Comparison of ENCODE assay signal across 1 cellular context in the genomic region with DNA sequence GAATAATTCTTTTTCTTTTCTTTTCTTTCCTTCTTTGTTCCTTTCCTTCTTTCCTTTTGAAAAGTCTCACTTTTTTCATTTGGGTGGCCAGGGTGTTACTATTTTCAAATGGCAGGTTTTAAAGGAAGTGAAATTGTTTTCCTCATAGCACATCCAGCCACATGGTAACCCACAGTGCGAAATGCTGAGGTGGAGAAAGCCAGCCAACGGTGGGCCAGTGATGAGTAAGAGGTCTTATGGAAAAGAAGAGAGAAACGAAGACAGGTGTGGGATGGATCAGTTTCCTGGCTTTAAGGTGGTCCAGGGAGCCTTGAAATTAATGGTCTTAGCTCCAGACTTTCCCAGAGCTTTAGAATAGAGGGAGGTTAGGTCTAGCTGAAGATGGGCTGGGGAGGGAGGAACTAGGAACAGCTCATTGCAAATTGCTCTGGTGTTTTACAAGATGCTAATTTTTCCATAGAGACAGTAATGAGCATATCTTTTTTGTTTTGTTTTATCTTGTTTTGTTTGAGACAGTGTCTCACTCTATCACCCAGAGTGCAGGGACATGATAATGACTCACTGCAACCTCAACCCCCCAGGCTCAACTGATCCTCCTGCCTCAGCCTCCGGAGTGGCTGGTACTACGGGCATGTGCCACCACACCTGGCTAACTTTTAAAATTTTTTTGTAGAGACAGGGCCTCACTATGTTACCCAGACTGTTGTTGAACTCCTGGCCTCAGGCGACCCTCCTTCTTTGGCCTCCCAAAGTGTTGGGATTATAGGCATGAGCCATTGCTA.
TF ChIP-seq lines count a peak whose summit lies in the region.

No MANE protein-coding gene starts in this region.

TF ChIP-seq in SK-N-SH, 30 proteins besides CTCF, POLR2A, EP300 and RAD21 (continued from another document):
- TF ChIP-seq, protein P1, sequence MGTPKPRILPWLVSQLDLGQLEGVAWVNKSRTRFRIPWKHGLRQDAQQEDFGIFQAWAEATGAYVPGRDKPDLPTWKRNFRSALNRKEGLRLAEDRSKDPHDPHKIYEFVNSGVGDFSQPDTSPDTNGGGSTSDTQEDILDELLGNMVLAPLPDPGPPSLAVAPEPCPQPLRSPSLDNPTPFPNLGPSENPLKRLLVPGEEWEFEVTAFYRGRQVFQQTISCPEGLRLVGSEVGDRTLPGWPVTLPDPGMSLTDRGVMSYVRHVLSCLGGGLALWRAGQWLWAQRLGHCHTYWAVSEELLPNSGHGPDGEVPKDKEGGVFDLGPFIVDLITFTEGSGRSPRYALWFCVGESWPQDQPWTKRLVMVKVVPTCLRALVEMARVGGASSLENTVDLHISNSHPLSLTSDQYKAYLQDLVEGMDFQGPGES (IDR thresholded peaks at IDR 0.05; ENCODE audit: low read depth, low read length): no peak
- TF ChIP-seq POLR2AphosphoS5 (IDR thresholded peaks at IDR 0.05; ENCODE audit: low read depth, low read length): no peak
- no peak for TF ChIP-seq NFIC (IDR thresholded peaks at IDR 0.05; ENCODE audit: borderline replicate concordance)
- TF ChIP-seq JUND (IDR thresholded peaks at IDR 0.05): no peak
